ENCODE assay signal across 23 cellular contexts in the genomic region with DNA sequence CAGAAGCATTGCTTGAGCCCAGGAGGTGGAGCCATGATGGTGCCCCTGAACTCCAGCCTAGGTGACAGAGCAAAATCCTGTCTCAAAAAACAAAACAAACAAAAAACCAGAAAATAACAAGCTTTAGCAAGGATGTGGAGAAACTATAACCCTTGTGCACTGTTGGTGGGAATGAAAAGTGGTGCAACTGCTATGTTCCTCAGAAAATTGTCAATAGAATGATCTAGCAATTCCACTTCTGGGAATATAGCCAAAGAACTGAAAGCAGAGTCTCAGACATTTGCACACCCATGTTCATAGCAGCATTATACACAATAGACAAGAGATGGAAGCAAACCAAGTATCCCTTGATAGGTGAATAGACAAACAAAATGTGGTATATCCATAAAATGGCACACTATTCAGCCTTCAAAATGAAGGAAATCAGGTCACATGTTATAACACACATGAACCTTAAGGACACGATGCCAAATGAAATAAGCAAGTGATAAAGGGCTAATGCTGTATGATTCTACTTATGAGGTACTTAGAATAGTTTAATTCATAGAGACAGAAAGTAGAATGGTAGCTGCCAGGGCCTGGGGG. TPM values are rescaled to one million over a fixed set of nuclear protein-coding genes. Genes with fewer than 3 reads are reported as not detected.
DNase-seq lines count a peak whose midpoint lies in the region; TF ChIP-seq lines count a peak whose summit lies in the region.
"Had no signal": no experiment of that assay in that cellular context is flagged by ENCODE, and none has a peak within 500 bp of the region (broad histone marks: within the 10 kb centered on the region; RNA-seq: fewer than 3 reads in every experiment).

No MANE protein-coding gene starts in this region.

- H3K27me3 ChIP-seq in adipocyte (replicated peaks; ENCODE audit: control insufficient read depth, insufficient read depth, low read length) (no peaks in the 10 kb centered on the region), endodermal cell (ENCODE audit: control insufficient read depth, insufficient read depth, low read length, poor library complexity, severe bottlenecking) (no peaks in the 10 kb centered on the region), MM.1S (replicated peaks; ENCODE audit: insufficient read depth, low read length) (no peaks in the 10 kb centered on the region)

- no peaks in the 10 kb centered on the region for H3K79me2 ChIP-seq in MM.1S (ENCODE audit: low read length)

- no peak overlapping the region for H3K4me3 Mint-ChIP-seq in T-helper 2 cell treated with Interferon-gamma antibody and Interleukin-4, amounts not matched to agents 5 μg/mL and 100 μg/mL, for 36 hours
- H3K4me3 Mint-ChIP-seq in osteocyte (ENCODE audit: unreplicated experiment) (no peak overlapping the region), endodermal cell (no peak overlapping the region)
- H3K4me3 Mint-ChIP-seq: B cell, H9 had no signal

- H3K27ac Mint-ChIP-seq in T-helper 2 cell treated with Interferon-gamma antibody and Interleukin-4, amounts not matched to agents 5 μg/mL and 100 μg/mL, for 36 hours = peak overlapping the region; percentile 4
- H3K27ac Mint-ChIP-seq in osteocyte (ENCODE audit: unreplicated experiment) (peak overlapping the region; percentile 41), endodermal cell (no peak overlapping the region)
- H3K27ac Mint-ChIP-seq: B cell, H9 had no signal

- no peak overlapping the region for H3K4me3 ChIP-seq in adipocyte (ENCODE audit: low read length)
- H3K4me3 ChIP-seq in fibroblast of pulmonary artery (replicated peaks; ENCODE audit: low read depth, low read length) = no peak overlapping the region
- H3K4me3 ChIP-seq in endodermal cell (ENCODE audit: low read length) = no peak overlapping the region
- no peak overlapping the region for H3K4me3 ChIP-seq in MM.1S (ENCODE audit: low read length)

- H3K36me3 ChIP-seq in adipocyte (ENCODE audit: control insufficient read depth, insufficient read depth, low read length, severe bottlenecking) = peaks cover 6% of the 10 kb centered on the region
- peaks cover 7% of the 10 kb centered on the region for H3K36me3 ChIP-seq in endodermal cell (ENCODE audit: control insufficient read depth, insufficient read depth, low read length)
- H3K36me3 ChIP-seq in MM.1S (replicated peaks; ENCODE audit: insufficient read depth, low read length) = no peaks in the 10 kb centered on the region

- H3K27ac ChIP-seq in endodermal cell (ENCODE audit: low read depth, low read length) = no peak overlapping the region
- no peak overlapping the region for H3K27ac ChIP-seq in MM.1S (ENCODE audit: low read length)

- H3F3A ChIP-seq in MM.1S (ENCODE audit: insufficient read depth, low read length) = no peaks in the 10 kb centered on the region

- H3K4me2 ChIP-seq in MM.1S (ENCODE audit: low read depth, low read length) = no peak overlapping the region

- WGBS in endodermal cell (ENCODE audit: insufficient coverage in 1 of 2, insufficient read length in 1 of 2), 2 experiments = 95% methylated on average over 1 of the region's 1 CpG; no CpG with 5 or more reads in 1 of the 2 experiments

- no peaks in the 10 kb centered on the region for H3K27me3 Mint-ChIP-seq in T-helper 2 cell treated with Interferon-gamma antibody and Interleukin-4, amounts not matched to agents 5 μg/mL and 100 μg/mL, for 36 hours (ENCODE audit: low read depth)
- H3K27me3 Mint-ChIP-seq in osteocyte (ENCODE audit: unreplicated experiment) = no peaks in the 10 kb centered on the region
- H3K27me3 Mint-ChIP-seq in endodermal cell (ENCODE audit: insufficient read depth) = no peaks in the 10 kb centered on the region
- H3K27me3 Mint-ChIP-seq: B cell had no signal

- H3K36me3 Mint-ChIP-seq in T-helper 2 cell treated with Interferon-gamma antibody and Interleukin-4, amounts not matched to agents 5 μg/mL and 100 μg/mL, for 36 hours (ENCODE audit: low read depth) = peaks cover 33% of the 10 kb centered on the region
- H3K36me3 Mint-ChIP-seq in osteocyte (ENCODE audit: unreplicated experiment) (peaks cover 19% of the 10 kb centered on the region), endodermal cell (ENCODE audit: low read depth) (peaks cover 18% of the 10 kb centered on the region)

- DNase-seq in T-helper 2 cell treated with Interferon-gamma antibody and Interleukin-4, amounts not matched to agents 5 μg/mL and 100 μg/mL, for 36 hours (ENCODE audit: low spot score) = no peak
- DNase-seq in T-helper 2 cell = no peak
- DNase-seq in adipocyte (ENCODE audit: low read depth) = no peak
- DNase-seq in fibroblast of pulmonary artery (ENCODE audit: low read depth) = peak; percentile 39
- no peak for DNase-seq in osteocyte (ENCODE audit: extremely low spot score, unreplicated experiment)
- DNase-seq in medulla oblongata (ENCODE audit: extremely low spot score) = no peak
- DNase-seq in endodermal cell = no peak
- DNase-seq in MM.1S = no peak
- DNase-seq: 8988T; DMS153; GF-D8; H9; IMR-90; Karpas-422; NCI-H1092; NCI-H1436 treated with DMSO at 0.1 percent for 48 hours; NCI-H2029; NCI-H2171; NCI-H446; NCI-H69; NK-92 treated with Interleukin-12 subunit alpha and Interleukin-12 subunit beta, amount 100 ng/mL, for 24 hours; Right ventricle myocardium superior had no signal

- H3K9me2 ChIP-seq in MM.1S (replicated peaks; ENCODE audit: insufficient read depth, low read length) = no peaks in the 10 kb centered on the region

- peaks cover 26% of the 10 kb centered on the region for H3K4me1 Mint-ChIP-seq in T-helper 2 cell treated with Interferon-gamma antibody and Interleukin-4, amounts not matched to agents 5 μg/mL and 100 μg/mL, for 36 hours (ENCODE audit: low read depth)
- H3K4me1 Mint-ChIP-seq in osteocyte (ENCODE audit: unreplicated experiment) (peaks cover 16% of the 10 kb centered on the region), endodermal cell (no peaks in the 10 kb centered on the region)
- H3K4me1 Mint-ChIP-seq: B cell, H9 had no signal

- no peak overlapping the region for H2AFZ ChIP-seq in MM.1S (ENCODE audit: low read length)

- H3K9me3 Mint-ChIP-seq in T-helper 2 cell treated with Interferon-gamma antibody and Interleukin-4, amounts not matched to agents 5 μg/mL and 100 μg/mL, for 36 hours = no peaks in the 10 kb centered on the region
- peaks cover 6% of the 10 kb centered on the region for H3K9me3 Mint-ChIP-seq in osteocyte (ENCODE audit: unreplicated experiment)
- H3K9me3 Mint-ChIP-seq in endodermal cell = no peaks in the 10 kb centered on the region
- H3K9me3 Mint-ChIP-seq: H9 had no signal

- H3K9me3 ChIP-seq in adipocyte (ENCODE audit: control insufficient read depth, low read length) = no peaks in the 10 kb centered on the region
- H3K9me3 ChIP-seq in endodermal cell (ENCODE audit: control insufficient read depth, low read length) = no peaks in the 10 kb centered on the region
- H3K9me3 ChIP-seq in MM.1S (replicated peaks; ENCODE audit: insufficient read depth, low read length) = no peaks in the 10 kb centered on the region

- H3K4me1 ChIP-seq in adipocyte (ENCODE audit: control insufficient read depth, insufficient read depth, low read length) = peaks cover 17% of the 10 kb centered on the region
- H3K4me1 ChIP-seq in endodermal cell (ENCODE audit: control insufficient read depth, insufficient read depth, low read length) = no peaks in the 10 kb centered on the region
- no peaks in the 10 kb centered on the region for H3K4me1 ChIP-seq in MM.1S (ENCODE audit: low read length)

- TF ChIP-seq CTCF in fibroblast of pulmonary artery (IDR thresholded peaks at IDR 0.05; ENCODE audit: low read length, missing control alignments) = no peak
- TF ChIP-seq CTCF in osteocyte (IDR thresholded peaks at IDR 0.05) = no peak
- TF ChIP-seq CTCF in endodermal cell (conservative IDR thresholded peaks at IDR 0.05) = no peak
- no peak for TF ChIP-seq CTCF in MM.1S (IDR thresholded peaks at IDR 0.05; ENCODE audit: low read length)

- H3K9ac ChIP-seq in adipocyte (ENCODE audit: low read length) = peak overlapping the region; percentile 48
- H3K9ac ChIP-seq in endodermal cell (ENCODE audit: extremely low read depth, low read length, poor library complexity, severe bottlenecking) = no peak overlapping the region
- H3K9ac ChIP-seq in MM.1S (ENCODE audit: low read length) = no peak overlapping the region

- no peaks in the 10 kb centered on the region for H4K20me1 ChIP-seq in MM.1S (ENCODE audit: insufficient read depth, low read length)

RNA-seq across cellular contexts. Expression of gene KLHL22, which starts 15.9 kb away (rescaled TPM):
- total RNA-seq in osteocyte = 44.7 and 46.3 TPM in 2 replicates
- 10 to 100 TPM; 26.5 to 32.8 TPM for total RNA-seq in endodermal cell
- 23.7 TPM for polyA plus RNA-seq in endodermal cell (2013, experiment 1 of 2)
- polyA plus RNA-seq in endodermal cell (2013, experiment 2 of 2) = 23.3 TPM

RNA-seq across cellular contexts. Expression of gene MED15, which starts 27.7 kb away (rescaled TPM):
- total RNA-seq in osteocyte = 104 TPM in 2 replicates
- total RNA-seq in endodermal cell = 10 to 100 TPM; 61.4 to 62.7 TPM
- 49.1 TPM for polyA plus RNA-seq in endodermal cell (2013, experiment 1 of 2)
- polyA plus RNA-seq in endodermal cell (2013, experiment 2 of 2) = 45.9 TPM

RNA-seq across cellular contexts. Expression of gene SCARF2, which starts 42.1 kb away (rescaled TPM):
- total RNA-seq in osteocyte (48.4 and 50.8 TPM in 2 replicates), endodermal cell (10 to 100 TPM; 19.8 to 20.3 TPM)
- polyA plus RNA-seq in endodermal cell (2013, experiment 1 of 2) = 11.9 TPM
- 12.5 TPM for polyA plus RNA-seq in endodermal cell (2013, experiment 2 of 2)
